Comparison of ENCODE assay signal across 18 cellular contexts in the genomic region with DNA sequence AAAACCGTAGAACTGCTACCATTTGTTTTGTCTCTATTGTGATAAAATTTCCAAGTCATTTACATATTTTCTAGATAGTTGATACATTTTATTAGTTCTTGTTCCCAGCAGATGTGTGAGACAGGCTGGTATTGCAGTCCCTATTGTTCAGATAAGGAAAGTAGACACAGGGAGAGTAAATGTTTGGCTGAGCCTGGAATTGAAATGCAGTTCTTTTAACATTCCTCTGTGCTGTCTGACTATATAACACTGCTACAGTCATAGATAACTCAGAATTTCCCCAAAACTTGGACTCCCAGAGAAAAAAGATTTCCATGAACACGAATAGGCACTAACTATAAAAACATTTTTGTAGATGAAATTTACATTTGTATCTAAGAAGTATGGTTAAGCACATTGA.
"Had no signal": no experiment of that assay in that cellular context is flagged by ENCODE, and none has a peak within 500 bp of the region (broad histone marks: within the 10 kb centered on the region; RNA-seq: fewer than 3 reads in every experiment).

No MANE protein-coding gene starts in this region.

- H3K9me3 Mint-ChIP-seq: activated naive CD4-positive, alpha-beta T cell treated with anti-CD3 and anti-CD28 coated beads, Interleukin-2, amount 10 ng/mL, durations not matched to agents 7 days and 5 days; activated T-helper 17 cell treated with anti-CD3 and anti-CD28 coated beads, Interleukin-2, amount 50 U/mL, for 72 hours; central memory CD8-positive, alpha-beta T cell; naive thymus-derived CD8-positive, alpha-beta T cell; T-cell had no signal

- H3K36me3 ChIP-seq: adrenal gland, transverse colon had no signal

- H3K36me3 Mint-ChIP-seq: activated naive CD4-positive, alpha-beta T cell treated with anti-CD3 and anti-CD28 coated beads, Interleukin-2, amount 10 ng/mL, durations not matched to agents 7 days and 5 days; T-cell had no signal

- H3K27me3 Mint-ChIP-seq: activated naive CD4-positive, alpha-beta T cell treated with anti-CD3 and anti-CD28 coated beads, Interleukin-2, amount 10 ng/mL, durations not matched to agents 7 days and 5 days; activated T-helper 17 cell treated with anti-CD3 and anti-CD28 coated beads, Interleukin-2, amount 50 U/mL, for 72 hours; central memory CD8-positive, alpha-beta T cell; naive thymus-derived CD8-positive, alpha-beta T cell; T-cell had no signal

- H3K27me3 ChIP-seq: adrenal gland, body of pancreas, transverse colon had no signal

- FAIRE-seq: frontal cortex had no signal

- H3K4me3 ChIP-seq: adrenal gland, body of pancreas, coronary artery, transverse colon had no signal

- H3K27ac Mint-ChIP-seq: activated naive CD4-positive, alpha-beta T cell treated with anti-CD3 and anti-CD28 coated beads, Interleukin-2, amount 10 ng/mL, durations not matched to agents 7 days and 5 days; activated T-helper 17 cell treated with anti-CD3 and anti-CD28 coated beads, Interleukin-2, amount 50 U/mL, for 72 hours; T-cell had no signal

- H3K4me3 Mint-ChIP-seq: activated naive CD4-positive, alpha-beta T cell treated with anti-CD3 and anti-CD28 coated beads, Interleukin-2, amount 10 ng/mL, durations not matched to agents 7 days and 5 days; activated T-helper 17 cell treated with anti-CD3 and anti-CD28 coated beads, Interleukin-2, amount 50 U/mL, for 72 hours; central memory CD8-positive, alpha-beta T cell; naive thymus-derived CD8-positive, alpha-beta T cell; T-cell had no signal

- H3K9me3 ChIP-seq: adrenal gland, body of pancreas, transverse colon had no signal

- ATAC-seq: activated T-helper 17 cell treated with anti-CD3 and anti-CD28 coated beads, Interleukin-2, amount 50 U/mL, for 72 hours; body of pancreas; naive thymus-derived CD8-positive, alpha-beta T cell; T-cell had no signal

- DNase-seq: activated CD4-positive, CD25-positive, alpha-beta regulatory T cell treated with anti-CD3 and anti-CD28 coated beads, Interleukin-2, amount 50 U/mL, for 72 hours; activated naive CD4-positive, alpha-beta T cell treated with anti-CD3 and anti-CD28 coated beads, Interleukin-2, amount 10 ng/mL, durations not matched to agents 7 days and 5 days; adrenal gland; body of pancreas; effector CD4-positive, alpha-beta T cell; islet precursor cell; mammary epithelial cell; naive thymus-derived CD8-positive, alpha-beta T cell; posterior cingulate gyrus; stimulated activated CD4-positive, alpha-beta T cell treated with anti-CD3 and anti-CD28 coated beads, Interleukin-15, amount 100 ng/mL, for 24 hours; stimulated activated CD4-positive, alpha-beta T cell treated with anti-CD3 and anti-CD28 coated beads, Interleukin-4, amount 100 ng/mL, for 1 hour; stimulated activated naive CD4-positive, alpha-beta T cell; T-cell; transverse colon had no signal

- H3K27ac ChIP-seq: adrenal gland, body of pancreas, coronary artery, transverse colon had no signal
